ENCODE assay signal across 8 cellular contexts in genomic region chr10:101031796-101032636, GRCh38. TPM values are rescaled to one million over a fixed set of nuclear protein-coding genes. Genes with fewer than 3 reads are reported as not detected.
A peak's percentile ranks its signal among the peaks of the same experiment; 100 is the strongest.
DNase-seq lines count a peak whose midpoint lies in the region; ATAC-seq, FAIRE-seq and TF ChIP-seq lines count a peak whose summit lies in the region.

No MANE protein-coding gene starts in this region.

- FAIRE-seq in bronchial epithelial cell (lab: Jason Lieb, UNC), result no peak

- peak overlapping the region; percentile 70 to 100 (median 96) for H3K27ac ChIP-seq in skin epidermis

- H3K4me3 ChIP-seq in NB4 (ENCODE audit: low read depth, low read length) (peak overlapping the region; percentile 65), bronchial epithelial cell (ENCODE audit: low read depth, low read length) (peak overlapping the region; percentile 54), skin epidermis (peak overlapping the region; percentile 47 to 90 (median 70))

- no peak for TF ChIP-seq CTCF in NB4 (IDR thresholded peaks at IDR 0.05; ENCODE audit: low read depth, low read length)
- TF ChIP-seq CTCF in bronchial epithelial cell (IDR thresholded peaks at IDR 0.05; ENCODE audit: insufficient read depth, low read length, severe bottlenecking), result no peak

- no peak for ATAC-seq in GM21825 (IDR thresholded peaks at IDR 0.05; ENCODE audit: unreplicated experiment)

- H3K27me3 ChIP-seq in bronchial epithelial cell (ENCODE audit: control insufficient read depth, insufficient read depth, low read length), result no peaks in the 10 kb centered on the region

- DNase-seq in DMS153 treated with DMSO at 0.1 percent for 48 hours (lab: John Stamatoyannopoulos, UW; ENCODE audit: unreplicated experiment), result peak; percentile 21
- no peak for DNase-seq in DMS153 (lab: John Stamatoyannopoulos, UW)
- DNase-seq in NB4 (ENCODE audit: low read depth), result peak; percentile 81
- peak; percentile 28 to 66 (median 48) for DNase-seq in activated CD4-positive, CD25-positive, alpha-beta regulatory T cell (lab: John Stamatoyannopoulos, UW)
- DNase-seq in bronchial epithelial cell (ENCODE audit: low read depth), result no peak
- peak; percentile 84 for DNase-seq in inferior parietal cortex (ENCODE audit: extremely low spot score)

- peaks cover 15% of the 10 kb centered on the region for H3K36me3 ChIP-seq in bronchial epithelial cell (ENCODE audit: control insufficient read depth, insufficient read depth, low read length)

- TF ChIP-seq POLR2A in NB4 (IDR thresholded peaks at IDR 0.05; ENCODE audit: extremely low read depth, insufficient read length), result peak; percentile 50

RNA-seq across cellular contexts. Expression of gene SFXN3, which starts 1.0 kb away (rescaled TPM):
- 14.0 and 16.1 TPM in 2 replicates for total RNA-seq in bronchial epithelial cell

RNA-seq across cellular contexts. Expression of gene PDZD7, which starts 1.1 kb away (rescaled TPM):
- total RNA-seq in bronchial epithelial cell, result 0.13 and 0.26 TPM in 2 replicates

RNA-seq across cellular contexts. Expression of gene KAZALD1, which starts 29.8 kb away (rescaled TPM):
- 1.6 and 4.0 TPM in 2 replicates for total RNA-seq in bronchial epithelial cell

RNA-seq across cellular contexts. Expression of gene LZTS2, which starts 32.4 kb away (rescaled TPM):
- 30.0 and 36.5 TPM in 2 replicates for total RNA-seq in bronchial epithelial cell

RNA-seq across cellular contexts. Expression of gene TWNK, which starts 44.7 kb away (rescaled TPM):
- 7.9 and 14.7 TPM in 2 replicates for total RNA-seq in bronchial epithelial cell

Comparison
In these comparisons a context has a peak if more than half of its experiments do, and no peak if none do; other contexts are left out.
1. DNase-seq: peak in DMS153 treated with DMSO at 0.1 percent for 48 hours (single experiment), NB4 (single experiment), activated CD4-positive, CD25-positive, alpha-beta regulatory T cell (4 of 4) and inferior parietal cortex (single experiment); none in DMS153 (single experiment) and bronchial epithelial cell (single experiment).
2. Peak in every context shown above with its lines, with median percentiles within 50 percentile points of each other: H3K4me3 ChIP-seq.